ENCODE assay signal across 23 cellular contexts in genomic region chr16:52424591-52424990, GRCh38.
"Had no signal": no experiment of that assay in that cellular context is flagged by ENCODE, and none has a peak within 500 bp of the region (broad histone marks: within the 10 kb centered on the region; RNA-seq: fewer than 3 reads in every experiment).

No MANE protein-coding gene starts in this region.

- H3K4me1 ChIP-seq: colonic mucosa, esophagus squamous epithelium, foreskin keratinocyte, gastrocnemius medialis, gastroesophageal sphincter, heart left ventricle, heart right ventricle had no signal

- H3K4me3 ChIP-seq: colonic mucosa, coronary artery, dorsolateral prefrontal cortex, esophagus muscularis mucosa, esophagus squamous epithelium, gastrocnemius medialis, gastroesophageal sphincter, heart left ventricle, heart right ventricle had no signal

- H3K27ac ChIP-seq: colonic mucosa, coronary artery, dorsolateral prefrontal cortex, epithelial cell of prostate, esophagus muscularis mucosa, esophagus squamous epithelium, foreskin keratinocyte, gastrocnemius medialis, gastroesophageal sphincter, heart left ventricle, heart right ventricle had no signal

- H3K9me3 ChIP-seq: colonic mucosa, esophagus muscularis mucosa, esophagus squamous epithelium, gastrocnemius medialis, gastroesophageal sphincter, heart left ventricle, heart right ventricle had no signal

- H3K36me3 ChIP-seq: colonic mucosa, esophagus muscularis mucosa, esophagus squamous epithelium, gastrocnemius medialis, gastroesophageal sphincter, heart left ventricle, heart right ventricle had no signal

- ATAC-seq: effector memory CD8-positive, alpha-beta T cell; esophagus mucosa; foreskin keratinocyte; gastrocnemius medialis; gastroesophageal sphincter; heart left ventricle; heart right ventricle had no signal

- DNase-seq: colonic mucosa; cortex of kidney; dermis blood vessel endothelial cell; dorsolateral prefrontal cortex; effector CD4-positive, alpha-beta T cell; effector CD8-positive, alpha-beta T cell; effector memory CD4-positive, alpha-beta T cell; effector memory CD8-positive, alpha-beta T cell; endodermal cell; erythroblast; esophagus squamous epithelium; foreskin fibroblast; foreskin keratinocyte; gastrocnemius medialis; glutamatergic neuron; head of caudate nucleus; heart left ventricle; heart right ventricle had no signal

- H3K27me3 ChIP-seq: colonic mucosa, esophagus muscularis mucosa, esophagus squamous epithelium, foreskin keratinocyte, gastrocnemius medialis, gastroesophageal sphincter, heart left ventricle, heart right ventricle had no signal
